In the genomic region with DNA sequence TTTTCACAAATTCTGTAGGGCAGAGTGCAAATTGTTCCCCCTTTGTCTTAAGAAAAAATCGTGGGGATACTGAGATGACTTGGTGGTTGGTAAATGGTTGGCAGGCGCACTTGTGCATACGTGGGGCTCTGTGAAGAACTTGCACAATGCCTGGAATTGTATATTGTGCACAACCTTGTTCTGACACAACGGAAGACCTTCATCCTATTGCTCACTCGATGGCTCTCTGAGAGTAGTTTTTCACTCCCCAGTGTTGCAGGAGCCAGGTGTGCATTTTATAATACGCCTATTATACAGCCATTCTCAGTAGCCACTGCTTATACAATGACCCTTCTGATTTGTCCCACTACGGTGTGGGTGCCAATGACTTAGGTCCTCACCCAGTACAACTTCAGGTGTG, we compare ENCODE assay signal across 18 cellular contexts.
A peak's percentile ranks its signal among the peaks of the same experiment; 100 is the strongest.
DNase-seq lines count a peak whose midpoint lies in the region; ATAC-seq, FAIRE-seq and TF ChIP-seq lines count a peak whose summit lies in the region.
"Had no signal": no experiment of that assay in that cellular context is flagged by ENCODE, and none has a peak within 500 bp of the region (broad histone marks: within the 10 kb centered on the region; RNA-seq: fewer than 3 reads in every experiment).

No MANE protein-coding gene starts in this region.

- H3K27ac Mint-ChIP-seq in activated CD4-positive, alpha-beta memory T cell treated with anti-CD3 and anti-CD28 coated beads for 36 hours = no peak overlapping the region
- H3K27ac Mint-ChIP-seq in CD14-positive monocyte = no peak overlapping the region
- H3K27ac Mint-ChIP-seq: activated naive CD4-positive, alpha-beta T cell treated with anti-CD3 and anti-CD28 coated beads, Interleukin-2, amount 50 U/mL, for 72 hours; effector memory CD8-positive, alpha-beta T cell; HFFc6 had no signal

- peaks cover 11% of the 10 kb centered on the region for H3K79me1 ChIP-seq in trophoblast cell (ENCODE audit: low read length)

- WGBS in trophoblast cell (ENCODE audit: extremely low coverage, insufficient coverage, insufficient read length) = no CpG with 5 or more reads among the region's 7 CpGs

- no peaks in the 10 kb centered on the region for H3K79me2 ChIP-seq in keratinocyte (ENCODE audit: control insufficient read depth, insufficient read depth, low read length)
- H3K79me2 ChIP-seq in trophoblast cell (ENCODE audit: control insufficient read depth, insufficient read depth, low read length, poor library complexity) = peaks cover 2% of the 10 kb centered on the region

- no peaks in the 10 kb centered on the region for H3K4me1 Mint-ChIP-seq in activated CD4-positive, alpha-beta memory T cell treated with anti-CD3 and anti-CD28 coated beads for 36 hours (ENCODE audit: low read depth)
- no peaks in the 10 kb centered on the region for H3K4me1 Mint-ChIP-seq in CD14-positive monocyte

- peak overlapping the region; percentile 88 for H2BK120ac ChIP-seq in trophoblast cell (ENCODE audit: insufficient read depth, low read length, poor library complexity)

- H4K8ac ChIP-seq in trophoblast cell (ENCODE audit: low read depth, low read length) = peak overlapping the region; percentile 48

- peak; percentile 71 for DNase-seq in DMS53 (lab: John Stamatoyannopoulos, UW)
- DNase-seq in SW480 (ENCODE audit: low spot score) = peak; percentile 66
- DNase-seq in keratinocyte (ENCODE audit: low read depth, low spot score) = no peak
- peak in 1 of 2 donors; percentile 7 for DNase-seq in trophoblast cell
- DNase-seq in activated CD4-positive, alpha-beta memory T cell treated with anti-CD3 and anti-CD28 coated beads for 36 hours = no peak
- DNase-seq in CD14-positive monocyte (ENCODE audit: low spot score) = no peak
- DNase-seq in HuH-7 (ENCODE audit: low spot score) = no peak
- DNase-seq: activated CD8-positive, alpha-beta memory T cell treated with anti-CD3 and anti-CD28 coated beads, Interleukin-2, amount 50 U/mL, for 48 hours; effector memory CD8-positive, alpha-beta T cell; HFFc6; left ventricle myocardium inferior; MV-4-11; NCI-H2227 treated with DMSO at 0.1 percent for 48 hours; WERI-Rb-1 had no signal

- peak overlapping the region; percentile 86 for H2BK12ac ChIP-seq in trophoblast cell (ENCODE audit: low read length)

- H3K4ac ChIP-seq in trophoblast cell (ENCODE audit: low read depth, low read length) = no peak overlapping the region

- peak overlapping the region; percentile 94 for H2AFZ ChIP-seq in keratinocyte (ENCODE audit: control insufficient read depth, low read length)
- H2AFZ ChIP-seq in trophoblast cell (ENCODE audit: insufficient read depth, low read length, poor library complexity) = peak overlapping the region; percentile 45

- H3K4me1 ChIP-seq in keratinocyte (ENCODE audit: control insufficient read depth, extremely low read depth, insufficient read depth, low read length) = peaks cover 31% of the 10 kb centered on the region
- peaks cover 7 to 22% of the 10 kb centered on the region in 2 experiments for H3K4me1 ChIP-seq in trophoblast cell (ENCODE audit: control insufficient read depth in 1 of 2, insufficient read depth in 2 of 2, low read length in 2 of 2)
- H3K4me1 ChIP-seq: left ventricle myocardium inferior had no signal

- peak overlapping the region; percentile 60 for H3K14ac ChIP-seq in trophoblast cell (ENCODE audit: low read length)

- H3K9me3 Mint-ChIP-seq in activated CD4-positive, alpha-beta memory T cell treated with anti-CD3 and anti-CD28 coated beads for 36 hours = peaks cover 6% of the 10 kb centered on the region
- peaks cover 6 to 13% (median 9%) of the 10 kb centered on the region in 7 donors for H3K9me3 Mint-ChIP-seq in CD14-positive monocyte
- H3K9me3 Mint-ChIP-seq: effector memory CD8-positive, alpha-beta T cell; HFFc6 had no signal

- no peak overlapping the region for H2AK5ac ChIP-seq in trophoblast cell (ENCODE audit: low read length)

- H3K9me1 ChIP-seq in keratinocyte (ENCODE audit: control insufficient read depth, extremely low read depth, insufficient read depth, low read length) = no peaks in the 10 kb centered on the region

- H4K12ac ChIP-seq in trophoblast cell (ENCODE audit: low read depth, low read length) = no peak overlapping the region

- ATAC-seq in GM19351 (IDR thresholded peaks at IDR 0.05; ENCODE audit: unreplicated experiment) = no peak
- ATAC-seq: activated naive CD4-positive, alpha-beta T cell treated with anti-CD3 and anti-CD28 coated beads, Interleukin-2, amount 50 U/mL, for 72 hours; effector memory CD8-positive, alpha-beta T cell had no signal

- H3K36me3 Mint-ChIP-seq in activated CD4-positive, alpha-beta memory T cell treated with anti-CD3 and anti-CD28 coated beads for 36 hours = no peaks in the 10 kb centered on the region
- H3K36me3 Mint-ChIP-seq in CD14-positive monocyte = no peaks in the 10 kb centered on the region

- intact Hi-C loops in activated CD4-positive, alpha-beta memory T cell treated with anti-CD3 and anti-CD28 coated beads for 36 hours (cut with micrococcal nuclease) = no loop called here
- intact Hi-C loops in CD14-positive monocyte (cut with micrococcal nuclease) = no loop called here

- H3K23ac ChIP-seq in trophoblast cell (ENCODE audit: low read length) = peak overlapping the region; percentile 63

- no peak overlapping the region for H3K9ac ChIP-seq in keratinocyte (ENCODE audit: control insufficient read depth, extremely low read depth, insufficient read depth, low read length)
- no peak overlapping the region for H3K9ac ChIP-seq in trophoblast cell (ENCODE audit: low read length)
- H3K9ac ChIP-seq: SK-N-SH had no signal

- peak overlapping the region; percentile 63 for H3K18ac ChIP-seq in trophoblast cell (ENCODE audit: low read length)

- peak overlapping the region; percentile 90 for H3K4me2 ChIP-seq in keratinocyte (ENCODE audit: control insufficient read depth, extremely low read depth, insufficient read depth, low read depth, low read length)
- peak overlapping the region; percentile 66 for H3K4me2 ChIP-seq in trophoblast cell (ENCODE audit: low read length)
- H3K4me2 ChIP-seq: SK-N-SH had no signal

- no peak overlapping the region for H3K4me3 Mint-ChIP-seq in activated CD4-positive, alpha-beta memory T cell treated with anti-CD3 and anti-CD28 coated beads for 36 hours
- H3K4me3 Mint-ChIP-seq in CD14-positive monocyte = no peak overlapping the region
- H3K4me3 Mint-ChIP-seq: effector memory CD8-positive, alpha-beta T cell; HFFc6 had no signal

- H3K9me3 ChIP-seq in keratinocyte (ENCODE audit: control insufficient read depth, low read depth, low read length) = no peaks in the 10 kb centered on the region
- H3K9me3 ChIP-seq in trophoblast cell (ENCODE audit: insufficient read depth, low read depth, low read length) = no peaks in the 10 kb centered on the region
- H3K9me3 ChIP-seq: SK-N-SH had no signal

- CTCF ChIA-PET in activated CD4-positive, alpha-beta memory T cell treated with anti-CD3 and anti-CD28 coated beads for 36 hours (lab: Charles Lee) = no interaction called here

- FAIRE-seq in keratinocyte (lab: Jason Lieb, UNC) = peak; percentile 78

- peaks cover 3% of the 10 kb centered on the region for H3K27me3 Mint-ChIP-seq in activated CD4-positive, alpha-beta memory T cell treated with anti-CD3 and anti-CD28 coated beads for 36 hours
- peaks cover 0 to 6% (median 1%) of the 10 kb centered on the region in 3 donors for H3K27me3 Mint-ChIP-seq in CD14-positive monocyte (ENCODE audit: low read depth in 3 of 3)

- POLR2A ChIA-PET in activated CD4-positive, alpha-beta memory T cell treated with anti-CD3 and anti-CD28 coated beads for 36 hours (lab: Charles Lee) = no interaction called here

- peak overlapping the region; percentile 61 for H2BK5ac ChIP-seq in trophoblast cell (ENCODE audit: low read depth, low read length, poor library complexity)

- H3K27me3 ChIP-seq in keratinocyte (ENCODE audit: control insufficient read depth, extremely low read depth, insufficient read depth, low read length) (no peaks in the 10 kb centered on the region), trophoblast cell (ENCODE audit: insufficient read depth, low read length) (no peaks in the 10 kb centered on the region)
- H3K27me3 ChIP-seq: cardiac muscle cell had no signal

- peak overlapping the region in 1 of 3 experiments; percentile 44 for H3K4me3 ChIP-seq in keratinocyte (ENCODE audit: control insufficient read depth in 2 of 3, extremely low read depth in 1 of 3, insufficient read depth in 2 of 3, low read depth in 1 of 3, low read length in 3 of 3)
- no peak overlapping the region for H3K4me3 ChIP-seq in trophoblast cell (ENCODE audit: low read depth, low read length)
- H3K4me3 ChIP-seq: cardiac muscle cell, left ventricle myocardium inferior had no signal

- H3K36me3 ChIP-seq in keratinocyte (ENCODE audit: control insufficient read depth in 2 of 2, extremely low read depth in 1 of 2, insufficient read depth in 2 of 2, low read length in 2 of 2) = no peaks in the 10 kb centered on the region
- no peaks in the 10 kb centered on the region for H3K36me3 ChIP-seq in trophoblast cell (ENCODE audit: control insufficient read depth in 1 of 2, insufficient read depth in 2 of 2, low read length in 2 of 2)
- H3K36me3 ChIP-seq: cardiac muscle cell, left ventricle myocardium inferior, WERI-Rb-1 had no signal

- H4K20me1 ChIP-seq in keratinocyte (ENCODE audit: control insufficient read depth, extremely low read depth, insufficient read depth, low read length) = no peaks in the 10 kb centered on the region

- TF ChIP-seq CTCF in keratinocyte (optimal IDR thresholded peaks at IDR 0.05 in 1 of 3, IDR thresholded peaks at IDR 0.05 in 1 of 3, conservative IDR thresholded peaks at IDR 0.05 in 1 of 3; ENCODE audit: extremely low read depth in 1 of 3, insufficient read depth in 2 of 3, low read length in 3 of 3) = no peak
- no peak for TF ChIP-seq CTCF in CD14-positive monocyte (IDR thresholded peaks at IDR 0.05)

- dilution Hi-C loops in keratinocyte (cut with MboI; ENCODE audit: extremely low pct_ligation_motif_present, low sequenced_read_pairs) = no loop called here

- H3K27ac ChIP-seq in keratinocyte (ENCODE audit: control insufficient read depth, insufficient read depth, low read length) (no peak overlapping the region), trophoblast cell (ENCODE audit: low read depth, low read length) (peak overlapping the region; percentile 60)
- H3K27ac ChIP-seq: cardiac muscle cell, left ventricle myocardium inferior, WERI-Rb-1 had no signal

- peak overlapping the region; percentile 38 for H4K91ac ChIP-seq in trophoblast cell (ENCODE audit: low read depth, low read length)

Comparison
In these comparisons a context has a peak if more than half of its experiments do, and no peak if none do; other contexts are left out.
1. DNase-seq: peak in DMS53 (single experiment) and SW480 (single experiment); none in keratinocyte (single experiment), activated CD4-positive, alpha-beta memory T cell treated with anti-CD3 and anti-CD28 coated beads for 36 hours (single experiment), CD14-positive monocyte (single experiment) and HuH-7 (single experiment).